ENCODE assay signal across 8 cellular contexts in the genomic region with DNA sequence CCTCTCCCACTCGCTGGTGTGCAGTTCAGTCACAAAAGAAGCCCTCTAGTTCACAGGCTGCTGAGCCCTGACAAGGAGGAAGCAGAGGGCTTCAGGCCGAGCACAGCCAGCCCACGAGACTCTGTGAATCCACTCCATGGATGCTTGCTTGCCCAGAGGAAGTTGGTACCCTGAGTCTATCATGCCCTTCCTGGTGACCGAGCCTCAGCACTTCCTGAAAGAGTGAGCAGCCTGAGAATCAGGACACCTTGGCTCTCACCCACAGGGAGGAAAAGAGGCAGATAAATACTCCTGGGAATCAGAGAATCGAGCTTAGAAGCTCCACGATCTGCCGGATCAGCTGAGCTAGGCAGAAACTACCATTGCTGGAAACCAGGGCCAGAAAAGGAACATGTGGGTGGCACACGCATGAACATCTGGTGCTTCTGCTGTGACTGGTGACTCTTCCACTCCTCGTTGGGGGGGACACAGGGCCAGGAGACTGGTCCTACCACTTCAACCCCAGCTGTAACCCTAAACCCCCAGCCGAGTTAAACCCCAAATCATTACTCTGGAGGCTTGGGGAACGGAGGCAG.
DNase-seq lines count a peak whose midpoint lies in the region; ATAC-seq and TF ChIP-seq lines count a peak whose summit lies in the region.

No MANE protein-coding gene starts in this region.

- H4K20me1 ChIP-seq in PC-3 (ENCODE audit: low read length) = no peaks in the 10 kb centered on the region

- H3F3A ChIP-seq in PC-3 (ENCODE audit: low read length, unreplicated experiment) = no peaks in the 10 kb centered on the region

- no peaks in the 10 kb centered on the region for H3K9me3 Mint-ChIP-seq in activated CD4-positive, alpha-beta T cell treated with anti-CD3 and anti-CD28 coated beads, Interleukin-2, amount 10 ng/mL, durations not matched to agents 24 days and 14 days

- BruUV-seq in PC-3 (replicated peaks; lab: Mats Ljungman, UMichigan) = no TSS peak

- peak; percentile 38 for ATAC-seq in GM21360 (IDR thresholded peaks at IDR 0.05; ENCODE audit: unreplicated experiment)
- ATAC-seq in PC-3 = peak; percentile 8
- peak; percentile 67 for ATAC-seq in left ventricle myocardium superior
- ATAC-seq in GM21526 (IDR thresholded peaks at IDR 0.05; ENCODE audit: low FRiP score, unreplicated experiment) = no peak

- H3K36me3 ChIP-seq in PC-3 (ENCODE audit: low read depth, low read length) (no peaks in the 10 kb centered on the region), subcutaneous abdominal adipose tissue (ENCODE audit: control insufficient read depth in 5 of 5, insufficient read depth in 5 of 5, low read length in 5 of 5) (no peaks in the 10 kb centered on the region)

- H3K9ac ChIP-seq in PC-3 (ENCODE audit: low read length) = peak overlapping the region; percentile 38; the same call in 1 of the 2 replicates
- H3K9ac ChIP-seq in subcutaneous abdominal adipose tissue (ENCODE audit: low read length in 5 of 5) = peak overlapping the region in 2 of 5 donors; percentile 44 to 56

- H3K9me3 ChIP-seq in PC-3 (ENCODE audit: low read length) (no peaks in the 10 kb centered on the region), subcutaneous abdominal adipose tissue (ENCODE audit: control insufficient read depth in 5 of 5, low read length in 5 of 5) (no peaks in the 10 kb centered on the region)

- H3K4me1 ChIP-seq in PC-3 (ENCODE audit: insufficient read depth, low read length) (peaks cover 25% of the 10 kb centered on the region), subcutaneous abdominal adipose tissue (ENCODE audit: control insufficient read depth in 5 of 5, insufficient read depth in 5 of 5, low read length in 5 of 5) (peaks cover 0 to 14% (median 12%) of the 10 kb centered on the region in 5 donors)

- intact Hi-C loops in PC-3 (cut with micrococcal nuclease) = loop anchor here (1.0 to 5.0 kb wide), 8 partner anchors 41 to 960 kb away; no protein-coding TSS in a partner anchor
- intact Hi-C loops in left ventricle myocardium superior (cut with micrococcal nuclease) = no loop called here
- intact Hi-C loops in activated CD4-positive, alpha-beta T cell treated with anti-CD3 and anti-CD28 coated beads, Interleukin-2, amount 10 ng/mL, durations not matched to agents 24 days and 14 days (cut with micrococcal nuclease) = loop anchor here (10.0 kb wide), 1 partner anchor 148 kb away; no protein-coding TSS in a partner anchor

- H3K36me3 Mint-ChIP-seq in activated CD4-positive, alpha-beta T cell treated with anti-CD3 and anti-CD28 coated beads, Interleukin-2, amount 10 ng/mL, durations not matched to agents 24 days and 14 days (ENCODE audit: low read depth) = no peaks in the 10 kb centered on the region

- H3K27me3 ChIP-seq in PC-3 (ENCODE audit: low read length) = no peaks in the 10 kb centered on the region
- H3K27me3 ChIP-seq in subcutaneous abdominal adipose tissue (ENCODE audit: control insufficient read depth in 5 of 5, insufficient read depth in 4 of 5, low read length in 5 of 5) = peaks cover 21 to 41% (median 28%) of the 10 kb centered on the region in 5 donors

- peaks cover 38% of the 10 kb centered on the region for H3K27me3 Mint-ChIP-seq in activated CD4-positive, alpha-beta T cell treated with anti-CD3 and anti-CD28 coated beads, Interleukin-2, amount 10 ng/mL, durations not matched to agents 24 days and 14 days

- no peak overlapping the region for H3K4me3 Mint-ChIP-seq in activated CD4-positive, alpha-beta T cell treated with anti-CD3 and anti-CD28 coated beads, Interleukin-2, amount 10 ng/mL, durations not matched to agents 24 days and 14 days

- no peaks in the 10 kb centered on the region for H3K79me2 ChIP-seq in PC-3 (ENCODE audit: low read length)

- H3K4me3 ChIP-seq in PC-3 (ENCODE audit: low read length) = peak overlapping the region; percentile 66
- H3K4me3 ChIP-seq in subcutaneous abdominal adipose tissue (ENCODE audit: low read depth in 1 of 5, low read length in 5 of 5) = peak overlapping the region; percentile 50 to 60 (median 54)

- peaks cover 2% of the 10 kb centered on the region for H3K4me1 Mint-ChIP-seq in activated CD4-positive, alpha-beta T cell treated with anti-CD3 and anti-CD28 coated beads, Interleukin-2, amount 10 ng/mL, durations not matched to agents 24 days and 14 days

- H3K27ac ChIP-seq in PC-3 (ENCODE audit: low read length) (peak overlapping the region; percentile 2; the same call in 1 of the 2 replicates), subcutaneous abdominal adipose tissue (ENCODE audit: low read depth, low read length) (no peak overlapping the region)

- no peak for DNase-seq in PC-3
- DNase-seq in left ventricle myocardium superior = peak; percentile 24
- no peak for DNase-seq in cerebellar nuclear complex (lab: John Stamatoyannopoulos, UW)
- no peak for DNase-seq in NCI-H2081 (lab: John Stamatoyannopoulos, UW)
- no peak for DNase-seq in activated CD4-positive, alpha-beta T cell treated with anti-CD3 and anti-CD28 coated beads, Interleukin-2, amount 10 ng/mL, durations not matched to agents 24 days and 14 days

- no peaks in the 10 kb centered on the region for H3K9me2 ChIP-seq in PC-3 (replicated peaks; ENCODE audit: low read length)

- POLR2A ChIA-PET in PC-3 (lab: Charles Lee; ENCODE audit: unreplicated experiment) = interaction anchor here (0.6 kb wide), 1 partner anchor 1086 kb away, joined by 6 read pairs; no protein-coding TSS in a partner anchor

- no peak for TF ChIP-seq CTCF in PC-3 (conservative IDR thresholded peaks at IDR 0.05; ENCODE audit: low read depth, low read length)

- peak overlapping the region; percentile 90 for H3K4me2 ChIP-seq in PC-3 (ENCODE audit: low read length)

- no peak overlapping the region for H3K27ac Mint-ChIP-seq in activated CD4-positive, alpha-beta T cell treated with anti-CD3 and anti-CD28 coated beads, Interleukin-2, amount 10 ng/mL, durations not matched to agents 24 days and 14 days

- CTCF ChIA-PET in PC-3 (lab: Charles Lee) = interaction anchor here (0.6 to 2.7 kb wide), 16 partner anchors 36 to 1185 kb away, joined by 3 to 35 read pairs (median 5); no protein-coding TSS in a partner anchor

- H2AFZ ChIP-seq in PC-3 (ENCODE audit: low read length) = peak overlapping the region; percentile 93
